7 cellular contexts compared by ENCODE assay signal in the genomic region with DNA sequence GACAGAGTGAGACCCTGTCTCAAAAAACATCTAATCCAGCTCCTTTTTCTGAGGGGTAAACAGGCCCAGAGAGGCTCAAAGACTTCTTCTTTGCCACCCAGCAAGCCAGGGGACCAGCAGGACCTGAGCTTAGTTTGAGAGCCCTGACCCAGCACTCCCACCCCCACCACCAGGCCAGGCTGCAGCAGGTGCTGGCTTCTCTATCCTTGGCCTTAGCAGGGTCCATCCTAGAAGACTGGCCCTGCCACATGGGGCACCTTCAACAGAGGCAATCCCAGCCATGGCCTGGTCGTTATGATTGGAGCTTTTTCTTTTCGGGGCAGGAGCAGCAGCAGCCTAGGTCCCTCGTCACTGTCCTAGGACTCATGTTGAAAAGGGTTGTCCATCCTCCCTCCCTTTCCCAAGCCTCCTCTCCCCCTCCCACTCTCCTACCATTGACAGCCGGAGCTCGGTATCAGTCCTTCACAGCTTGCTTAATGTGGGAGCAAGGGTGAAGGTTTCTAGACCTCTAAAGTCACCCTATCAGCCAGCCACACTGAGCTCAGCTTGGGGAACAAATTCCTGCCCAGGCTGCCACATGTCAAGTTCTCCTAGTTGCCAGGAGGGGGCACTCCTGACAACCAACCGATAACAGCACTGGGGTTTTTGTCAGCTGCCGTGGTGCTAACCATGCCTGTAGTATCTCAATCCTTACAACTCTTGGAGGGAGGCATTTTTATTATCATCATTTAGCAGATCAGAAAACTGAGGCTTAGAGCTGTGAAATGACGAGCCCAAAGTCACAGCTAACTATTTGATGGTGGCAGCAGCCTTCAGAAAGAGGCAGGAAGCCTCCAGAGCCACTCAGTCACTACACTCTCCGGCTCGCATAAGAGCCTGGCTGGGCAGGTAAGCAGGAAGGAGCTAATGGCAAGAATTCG. TPM values are rescaled to one million over a fixed set of nuclear protein-coding genes. Genes with fewer than 3 reads are reported as not detected.
DNase-seq lines count a peak whose midpoint lies in the region; ATAC-seq and TF ChIP-seq lines count a peak whose summit lies in the region.

No MANE protein-coding gene starts in this region.

- H3K27ac ChIP-seq in RWPE2 (ENCODE audit: poor library complexity, severe bottlenecking) (no peak overlapping the region), trophoblast cell (ENCODE audit: low read depth, low read length) (no peak overlapping the region)

- no peaks in the 10 kb centered on the region for H3K27me3 ChIP-seq in RWPE2 (ENCODE audit: insufficient read depth, poor library complexity, severe bottlenecking)
- no peaks in the 10 kb centered on the region for H3K27me3 ChIP-seq in trophoblast cell (ENCODE audit: insufficient read depth, low read length)

- no peaks in the 10 kb centered on the region for H3K4me1 ChIP-seq in RWPE2 (ENCODE audit: insufficient read depth, poor library complexity, severe bottlenecking)
- peaks cover 7 to 20% of the 10 kb centered on the region in 2 experiments for H3K4me1 ChIP-seq in trophoblast cell (ENCODE audit: control insufficient read depth in 1 of 2, insufficient read depth in 2 of 2, low read length in 2 of 2)

- H3K4ac ChIP-seq in trophoblast cell (ENCODE audit: low read depth, low read length), result no peak overlapping the region

- TF ChIP-seq CTCF in GM12872 (IDR thresholded peaks at IDR 0.05; ENCODE audit: insufficient read depth, low read depth, low read length) (peak; percentile 86), RWPE2 (IDR thresholded peaks at IDR 0.05; ENCODE audit: poor library complexity, severe bottlenecking) (peak; percentile 71)

- no peak overlapping the region for H4K91ac ChIP-seq in trophoblast cell (ENCODE audit: low read depth, low read length)

- H3K36me3 ChIP-seq in RWPE2 (ENCODE audit: low read depth) (peaks cover 31% of the 10 kb centered on the region), trophoblast cell (ENCODE audit: control insufficient read depth in 1 of 2, insufficient read depth in 2 of 2, low read length in 2 of 2) (peaks cover 37 to 49% of the 10 kb centered on the region in 2 experiments)

- DNase-seq in HuH-7 (ENCODE audit: low spot score), result peak; percentile 92
- DNase-seq in RWPE2 (ENCODE audit: low spot score), result no peak
- DNase-seq in activated naive CD4-positive, alpha-beta T cell treated with anti-CD3 and anti-CD28 coated beads for 36 hours, result peak; percentile 78
- peak; percentile 63 for DNase-seq in glomerular visceral epithelial cell (ENCODE audit: extremely low spot score)
- DNase-seq in trophoblast cell, result peak; percentile 40 to 64
- DNase-seq in NCI-H187 treated with DMSO at 0.1 percent for 48 hours (lab: John Stamatoyannopoulos, UW), result no peak

- H3K23ac ChIP-seq in trophoblast cell (ENCODE audit: low read length), result no peak overlapping the region

- H2AFZ ChIP-seq in trophoblast cell (ENCODE audit: insufficient read depth, low read length, poor library complexity), result no peak overlapping the region

- H2AK5ac ChIP-seq in trophoblast cell (ENCODE audit: low read length), result no peak overlapping the region

- H3K18ac ChIP-seq in trophoblast cell (ENCODE audit: low read length), result no peak overlapping the region

- no peaks in the 10 kb centered on the region for H3K9me3 Mint-ChIP-seq in activated naive CD4-positive, alpha-beta T cell treated with anti-CD3 and anti-CD28 coated beads for 36 hours

- H3K79me2 ChIP-seq in trophoblast cell (ENCODE audit: control insufficient read depth, insufficient read depth, low read length, poor library complexity), result no peaks in the 10 kb centered on the region

- peaks cover 9% of the 10 kb centered on the region for H3K4me1 Mint-ChIP-seq in activated naive CD4-positive, alpha-beta T cell treated with anti-CD3 and anti-CD28 coated beads for 36 hours (ENCODE audit: low read depth)

- peaks cover 9% of the 10 kb centered on the region for H3K36me3 Mint-ChIP-seq in activated naive CD4-positive, alpha-beta T cell treated with anti-CD3 and anti-CD28 coated beads for 36 hours (ENCODE audit: low read depth)

- no peak overlapping the region for H3K4me2 ChIP-seq in trophoblast cell (ENCODE audit: low read length)

- H3K27ac Mint-ChIP-seq in activated naive CD4-positive, alpha-beta T cell treated with anti-CD3 and anti-CD28 coated beads for 36 hours, result peak overlapping the region; percentile 84

- no peak overlapping the region for H2BK5ac ChIP-seq in trophoblast cell (ENCODE audit: low read depth, low read length, poor library complexity)

- intact Hi-C loops in activated naive CD4-positive, alpha-beta T cell treated with anti-CD3 and anti-CD28 coated beads for 36 hours (cut with micrococcal nuclease), result loop anchor here (1.0 to 5.0 kb wide), 4 partner anchors 10 to 117 kb away; partner anchors contain the start of genes LRRC59 and XYLT2

- no peak overlapping the region for H3K9ac ChIP-seq in trophoblast cell (ENCODE audit: low read length)

- no peak overlapping the region for H2BK12ac ChIP-seq in trophoblast cell (ENCODE audit: low read length)

- no peaks in the 10 kb centered on the region for H3K79me1 ChIP-seq in trophoblast cell (ENCODE audit: low read length)

- no peak overlapping the region for H4K12ac ChIP-seq in trophoblast cell (ENCODE audit: low read depth, low read length)

- no peak overlapping the region for H4K8ac ChIP-seq in trophoblast cell (ENCODE audit: low read depth, low read length)

- H3K9me3 ChIP-seq in RWPE2 (ENCODE audit: severe bottlenecking), result no peaks in the 10 kb centered on the region
- no peaks in the 10 kb centered on the region for H3K9me3 ChIP-seq in trophoblast cell (ENCODE audit: insufficient read depth, low read depth, low read length)

- CTCF ChIA-PET in activated naive CD4-positive, alpha-beta T cell treated with anti-CD3 and anti-CD28 coated beads for 36 hours (lab: Charles Lee), result interaction anchor here (0.6 to 5.6 kb wide), 26 partner anchors 10 to 200 kb away, joined by 3 to 56 read pairs (median 4); partner anchors contain the start of genes EME1, LRRC59, MRPL27 and RSAD1

- no peak overlapping the region for H2BK120ac ChIP-seq in trophoblast cell (ENCODE audit: insufficient read depth, low read length, poor library complexity)

- no peak overlapping the region for H3K4me3 ChIP-seq in RWPE2 (ENCODE audit: severe bottlenecking)
- no peak overlapping the region for H3K4me3 ChIP-seq in trophoblast cell (ENCODE audit: low read depth, low read length)

- no peaks in the 10 kb centered on the region for H3K27me3 Mint-ChIP-seq in activated naive CD4-positive, alpha-beta T cell treated with anti-CD3 and anti-CD28 coated beads for 36 hours (ENCODE audit: low read depth)

- H3K14ac ChIP-seq in trophoblast cell (ENCODE audit: low read length), result no peak overlapping the region

- no CpG with 5 or more reads among the region's 11 CpGs for WGBS in trophoblast cell (ENCODE audit: extremely low coverage, insufficient coverage, insufficient read length)

- peak; percentile 27; the same call in 2 of the 3 replicates for ATAC-seq in RWPE2 (ENCODE audit: low read depth)

- no peak overlapping the region for H3K4me3 Mint-ChIP-seq in activated naive CD4-positive, alpha-beta T cell treated with anti-CD3 and anti-CD28 coated beads for 36 hours

RNA-seq across cellular contexts. Expression of gene MRPL27, which starts 11.2 kb away (rescaled TPM):
- total RNA-seq in activated naive CD4-positive, alpha-beta T cell treated with anti-CD3 and anti-CD28 coated beads for 36 hours, result 10 to 100 TPM; 55.1 to 58.2 TPM
- polyA plus RNA-seq in trophoblast cell (2013), result 64.2 and 66.2 TPM in 2 replicates

RNA-seq across cellular contexts. Expression of gene EME1, which starts 11.2 kb away (rescaled TPM):
- 10 to 100 TPM; 68.9 to 69.8 TPM for total RNA-seq in activated naive CD4-positive, alpha-beta T cell treated with anti-CD3 and anti-CD28 coated beads for 36 hours
- 9.1 and 9.8 TPM in 2 replicates for polyA plus RNA-seq in trophoblast cell (2013)

RNA-seq across cellular contexts. Expression of gene XYLT2, which starts 15.9 kb away (rescaled TPM):
- total RNA-seq in activated naive CD4-positive, alpha-beta T cell treated with anti-CD3 and anti-CD28 coated beads for 36 hours, result 10 to 100 TPM; 21.1 to 21.8 TPM
- polyA plus RNA-seq in trophoblast cell (2013), result 11.4 and 11.5 TPM in 2 replicates

RNA-seq across cellular contexts. Expression of gene LRRC59, which starts 35.5 kb away (rescaled TPM):
- total RNA-seq in activated naive CD4-positive, alpha-beta T cell treated with anti-CD3 and anti-CD28 coated beads for 36 hours, result 10 to 100 TPM; 48.1 to 50.1 TPM
- polyA plus RNA-seq in trophoblast cell (2013), result 135 and 138 TPM in 2 replicates

Comparison
In these comparisons a context has a peak if more than half of its experiments do, and no peak if none do; other contexts are left out.
1. DNase-seq: peak in HuH-7 (single experiment), activated naive CD4-positive, alpha-beta T cell treated with anti-CD3 and anti-CD28 coated beads for 36 hours (single experiment), glomerular visceral epithelial cell (single experiment) and trophoblast cell (2 of 2); none in RWPE2 (single experiment) and NCI-H187 treated with DMSO at 0.1 percent for 48 hours (single experiment).